30 cellular contexts compared by ENCODE assay signal in genomic region chr16:13631213-13631767, GRCh38.
"Had no signal": no experiment of that assay in that cellular context is flagged by ENCODE, and none has a peak within 500 bp of the region (broad histone marks: within the 10 kb centered on the region; RNA-seq: fewer than 3 reads in every experiment).

No MANE protein-coding gene starts in this region.

- ATAC-seq: foreskin keratinocyte; gastroesophageal sphincter; heart right ventricle; mucosa of descending colon; natural killer cell treated with Interleukin-12 subunit alpha and Interleukin-12 subunit beta and Interleukin-15 and Interleukin-18, amount 100 ng/mL, for 72 hours; pancreas; sciatic nerve had no signal

- H3K4me1 ChIP-seq: esophagus muscularis mucosa, foreskin keratinocyte, gastroesophageal sphincter, heart right ventricle, pancreas, stomach, thyroid gland, vagina had no signal

- H3K4me3 Mint-ChIP-seq: memory B cell; mesothelial cell of epicardium; naive B cell; natural killer cell treated with Interleukin-12 subunit alpha and Interleukin-12 subunit beta and Interleukin-15 and Interleukin-18, amount 100 ng/mL, for 72 hours; neural crest cell had no signal

- DNase-seq: cortex of kidney; dorsolateral prefrontal cortex; effector CD4-positive, alpha-beta T cell; foreskin keratinocyte; glutamatergic neuron; heart right ventricle; mucosa of descending colon; naive B cell; pancreas; stimulated activated CD4-positive, alpha-beta T cell treated with anti-CD3 and anti-CD28 coated beads, Interleukin-12 subunit alpha, Interleukin-12 subunit beta, amount 100 ng/mL, for 4 hours; stimulated activated CD4-positive, alpha-beta T cell treated with anti-CD3 and anti-CD28 coated beads, Interleukin-1b, Interleukin-23, amount 100 ng/mL, for 48 hours; stimulated activated CD4-positive, alpha-beta T cell treated with anti-CD3 and anti-CD28 coated beads, Interleukin-4, amount 100 ng/mL, for 1 hour; stimulated activated CD8-positive, alpha-beta memory T cell treated with anti-CD3 and anti-CD28 coated beads, Interleukin-4, amount 100 ng/mL, for 48 hours; stimulated activated naive CD4-positive, alpha-beta T cell; stomach; thyroid gland; trophoblast cell had no signal

- H3K36me3 Mint-ChIP-seq: memory B cell; mesothelial cell of epicardium; naive B cell; natural killer cell treated with Interleukin-12 subunit alpha and Interleukin-12 subunit beta and Interleukin-15 and Interleukin-18, amount 100 ng/mL, for 72 hours had no signal

- H3K9me3 ChIP-seq: esophagus muscularis mucosa, gastroesophageal sphincter, heart right ventricle, neutrophil, pancreas, stomach, thyroid gland, vagina had no signal

- H3K4me1 Mint-ChIP-seq: mesothelial cell of epicardium, naive B cell, neural crest cell had no signal

- H3K27me3 Mint-ChIP-seq: memory B cell; natural killer cell treated with Interleukin-12 subunit alpha and Interleukin-12 subunit beta and Interleukin-15 and Interleukin-18, amount 100 ng/mL, for 72 hours had no signal

- H3K27ac ChIP-seq: dorsolateral prefrontal cortex, esophagus muscularis mucosa, foreskin keratinocyte, gastroesophageal sphincter, heart right ventricle, neutrophil, pancreas, stomach, thyroid gland, vagina had no signal

- H3K27me3 ChIP-seq: dorsolateral prefrontal cortex, esophagus muscularis mucosa, foreskin keratinocyte, gastroesophageal sphincter, neutrophil, pancreas, stomach, thyroid gland, vagina had no signal

- H3K4me2 ChIP-seq: smooth muscle cell had no signal

- H3K27ac Mint-ChIP-seq: memory B cell; mesothelial cell of epicardium; naive B cell; natural killer cell treated with Interleukin-12 subunit alpha and Interleukin-12 subunit beta and Interleukin-15 and Interleukin-18, amount 100 ng/mL, for 72 hours had no signal

- H3K9me3 Mint-ChIP-seq: mesothelial cell of epicardium, neural crest cell had no signal

- H3K36me3 ChIP-seq: esophagus muscularis mucosa, gastroesophageal sphincter, heart right ventricle, neutrophil, pancreas, stomach, thyroid gland, vagina had no signal

- H3K4me3 ChIP-seq: dorsolateral prefrontal cortex, esophagus muscularis mucosa, gastroesophageal sphincter, heart right ventricle, lung, mucosa of descending colon, pancreas, smooth muscle cell, stomach, thyroid gland, vagina had no signal

- FAIRE-seq: endothelial cell of umbilical vein, keratinocyte, pancreas had no signal
